ENCODE assay signal across 8 cellular contexts in the genomic region with DNA sequence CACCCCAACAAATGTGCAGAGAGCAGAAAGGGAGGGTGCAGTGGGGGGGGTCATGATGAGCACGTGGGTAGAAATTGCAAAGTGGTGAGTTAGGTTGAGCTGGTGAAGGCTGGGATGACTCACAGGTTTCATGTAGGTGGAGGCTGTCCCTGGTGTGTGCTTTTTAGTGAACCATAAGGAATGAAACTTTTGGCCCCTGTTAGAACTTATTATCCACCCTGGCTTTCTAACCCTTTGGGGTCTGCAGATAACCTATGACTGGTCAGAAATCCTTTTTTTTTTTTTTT. TPM values are rescaled to one million over a fixed set of nuclear protein-coding genes. Genes with fewer than 3 reads are reported as not detected.
DNase-seq lines count a peak whose midpoint lies in the region; ATAC-seq and TF ChIP-seq lines count a peak whose summit lies in the region.

No MANE protein-coding gene starts in this region.

- H3K14ac ChIP-seq in mesenchymal stem cell (ENCODE audit: low read length in 2 of 2): no peak overlapping the region

- no TSS peak for BruUV-seq in Calu3 (replicated peaks; lab: Mats Ljungman, UMichigan)

- no peak overlapping the region for H2BK120ac ChIP-seq in mesenchymal stem cell (ENCODE audit: low read depth, low read length)

- H4K8ac ChIP-seq in mesenchymal stem cell (ENCODE audit: low read length): no peak overlapping the region

- no peak overlapping the region for H3K23ac ChIP-seq in mesenchymal stem cell (ENCODE audit: low read length in 2 of 2)

- no peak overlapping the region for H3K4me2 ChIP-seq in mesenchymal stem cell (ENCODE audit: low read length, poor library complexity, severe bottlenecking)

- H3K4me1 Mint-ChIP-seq in Calu3 (ENCODE audit: low read depth, unreplicated experiment): peaks cover 20% of the 10 kb centered on the region
- peaks cover 30% of the 10 kb centered on the region for H3K4me1 Mint-ChIP-seq in activated naive CD4-positive, alpha-beta T cell treated with anti-CD3 and anti-CD28 coated beads, Interleukin-2, amount 10 ng/mL, durations not matched to agents 7 days and 5 days

- H3K18ac ChIP-seq in mesenchymal stem cell (ENCODE audit: low read depth in 1 of 2, low read length in 2 of 2): no peak overlapping the region

- DNase-seq in Calu3 (peak; percentile 49), HT1080 (ENCODE audit: low read depth) (peak; percentile 91), mesenchymal stem cell (peak; percentile 74), coronary artery (ENCODE audit: low spot score) (no peak)
- DNase-seq in activated naive CD4-positive, alpha-beta T cell treated with anti-CD3 and anti-CD28 coated beads, Interleukin-2, amount 10 ng/mL, durations not matched to agents 7 days and 5 days: peak; percentile 55

- H3K79me1 ChIP-seq in mesenchymal stem cell (replicated peaks; ENCODE audit: low read length, poor library complexity, severe bottlenecking): peaks cover 7% of the 10 kb centered on the region

- H4K91ac ChIP-seq in mesenchymal stem cell (ENCODE audit: low read length): no peak overlapping the region

- peaks cover 15 to 23% of the 10 kb centered on the region in 2 experiments for H3K36me3 ChIP-seq in mesenchymal stem cell (ENCODE audit: control insufficient read depth in 1 of 2, insufficient read depth in 2 of 2, low read depth in 1 of 2, low read length in 2 of 2)

- no peaks in the 10 kb centered on the region for H3K27me3 ChIP-seq in mesenchymal stem cell (ENCODE audit: control insufficient read depth in 1 of 2, insufficient read depth in 1 of 2, low read length in 2 of 2)

- H3K4me3 ChIP-seq in mesenchymal stem cell (ENCODE audit: insufficient read depth in 1 of 2, low read depth in 1 of 2, low read length in 2 of 2) (peak overlapping the region in 1 of 2 experiments; percentile 43), coronary artery (no peak overlapping the region)

- TF ChIP-seq CTCF in Calu3 (IDR thresholded peaks at IDR 0.05; ENCODE audit: unreplicated experiment) (no peak), coronary artery (IDR thresholded peaks at IDR 0.05) (no peak)

- CTCF ChIA-PET in Calu3 (lab: Charles Lee): interaction anchor here (1.2 kb wide), 2 partner anchors 48 to 51 kb away, joined by 3 to 5 read pairs; no protein-coding TSS in a partner anchor
- CTCF ChIA-PET in activated naive CD4-positive, alpha-beta T cell treated with anti-CD3 and anti-CD28 coated beads, Interleukin-2, amount 10 ng/mL, durations not matched to agents 7 days and 5 days (lab: Charles Lee): interaction anchor here (1.2 to 1.9 kb wide), 3 partner anchors 30 to 62 kb away, joined by 5 to 10 read pairs (median 5); no protein-coding TSS in a partner anchor

- no peak overlapping the region for H3K4ac ChIP-seq in mesenchymal stem cell (ENCODE audit: low read depth in 1 of 2, low read length in 2 of 2)

- H2AFZ ChIP-seq in mesenchymal stem cell (ENCODE audit: low read depth, low read length): no peak overlapping the region

- H3K4me3 Mint-ChIP-seq in Calu3 (ENCODE audit: low read depth, unreplicated experiment): no peak overlapping the region
- no peak overlapping the region for H3K4me3 Mint-ChIP-seq in activated naive CD4-positive, alpha-beta T cell treated with anti-CD3 and anti-CD28 coated beads, Interleukin-2, amount 10 ng/mL, durations not matched to agents 7 days and 5 days

- no peaks in the 10 kb centered on the region for H3K9me3 Mint-ChIP-seq in Calu3 (ENCODE audit: low read depth, unreplicated experiment)
- H3K9me3 Mint-ChIP-seq in activated naive CD4-positive, alpha-beta T cell treated with anti-CD3 and anti-CD28 coated beads, Interleukin-2, amount 10 ng/mL, durations not matched to agents 7 days and 5 days: no peaks in the 10 kb centered on the region

- peaks cover 33% of the 10 kb centered on the region for H3K4me1 ChIP-seq in mesenchymal stem cell (ENCODE audit: control insufficient read depth, insufficient read depth, low read depth, low read length)

- H3K27ac ChIP-seq in mesenchymal stem cell (ENCODE audit: low read length, poor library complexity, severe bottlenecking) (peak overlapping the region; percentile 80), coronary artery (no peak overlapping the region)

- ATAC-seq in HG03095 (IDR thresholded peaks at IDR 0.05; ENCODE audit: unreplicated experiment) (no peak), GM19324 (IDR thresholded peaks at IDR 0.05; ENCODE audit: low FRiP score, unreplicated experiment) (no peak), GM21825 (IDR thresholded peaks at IDR 0.05; ENCODE audit: unreplicated experiment) (no peak)

- no peaks in the 10 kb centered on the region for H3K36me3 Mint-ChIP-seq in Calu3 (ENCODE audit: insufficient read depth, unreplicated experiment)
- peaks cover 28% of the 10 kb centered on the region for H3K36me3 Mint-ChIP-seq in activated naive CD4-positive, alpha-beta T cell treated with anti-CD3 and anti-CD28 coated beads, Interleukin-2, amount 10 ng/mL, durations not matched to agents 7 days and 5 days

- no peak overlapping the region for H2BK15ac ChIP-seq in mesenchymal stem cell (ENCODE audit: low read depth, poor library complexity, severe bottlenecking)

- H2AK5ac ChIP-seq in mesenchymal stem cell (ENCODE audit: low read length, severe bottlenecking): no peak overlapping the region

- no peak overlapping the region for H2BK5ac ChIP-seq in mesenchymal stem cell (ENCODE audit: low read depth, low read length, poor library complexity, severe bottlenecking)

- no peaks in the 10 kb centered on the region for H3K9me3 ChIP-seq in mesenchymal stem cell (ENCODE audit: control insufficient read depth, low read length)

- no peaks in the 10 kb centered on the region for H3K27me3 Mint-ChIP-seq in Calu3 (ENCODE audit: unreplicated experiment)
- H3K27me3 Mint-ChIP-seq in activated naive CD4-positive, alpha-beta T cell treated with anti-CD3 and anti-CD28 coated beads, Interleukin-2, amount 10 ng/mL, durations not matched to agents 7 days and 5 days: no peaks in the 10 kb centered on the region

- intact Hi-C loops in Calu3 (cut with micrococcal nuclease; ENCODE audit: unreplicated experiment): no loop called here

- peak overlapping the region; percentile 73 for H3K9ac ChIP-seq in mesenchymal stem cell (ENCODE audit: low read length)

- H3K27ac Mint-ChIP-seq in Calu3 (ENCODE audit: unreplicated experiment): peak overlapping the region; percentile 30
- no peak overlapping the region for H3K27ac Mint-ChIP-seq in activated naive CD4-positive, alpha-beta T cell treated with anti-CD3 and anti-CD28 coated beads, Interleukin-2, amount 10 ng/mL, durations not matched to agents 7 days and 5 days

- WGBS in mesenchymal stem cell: 0% methylated on average over 1 of the region's 1 CpG

- no peak overlapping the region for H2BK12ac ChIP-seq in mesenchymal stem cell (ENCODE audit: low read length in 2 of 2)

RNA-seq across cellular contexts. Expression of a gene that starts 46.9 kb away (rescaled TPM):
- total RNA-seq in Calu3 (2022): 7.1 and 10.3 TPM in 2 replicates
- 4.7 and 7.8 TPM in 2 replicates for total RNA-seq in HT1080 (2014; rRNA removed; shearing (Covaris generic))
- 7.8 and 11.8 TPM in 2 replicates for polyA plus RNA-seq in HT1080 (2015; cell fraction: cytosol; rRNA removed)
- polyA plus RNA-seq in HT1080 (2015; cell fraction: nucleus; rRNA removed): 19.7 and 29.2 TPM in 2 replicates
- polyA plus RNA-seq in mesenchymal stem cell (2013, experiment 1 of 2): 1.8 TPM
- polyA plus RNA-seq in mesenchymal stem cell (2013, experiment 2 of 2): 1.8 TPM
